ENCODE assay signal across 9 cellular contexts in the genomic region with DNA sequence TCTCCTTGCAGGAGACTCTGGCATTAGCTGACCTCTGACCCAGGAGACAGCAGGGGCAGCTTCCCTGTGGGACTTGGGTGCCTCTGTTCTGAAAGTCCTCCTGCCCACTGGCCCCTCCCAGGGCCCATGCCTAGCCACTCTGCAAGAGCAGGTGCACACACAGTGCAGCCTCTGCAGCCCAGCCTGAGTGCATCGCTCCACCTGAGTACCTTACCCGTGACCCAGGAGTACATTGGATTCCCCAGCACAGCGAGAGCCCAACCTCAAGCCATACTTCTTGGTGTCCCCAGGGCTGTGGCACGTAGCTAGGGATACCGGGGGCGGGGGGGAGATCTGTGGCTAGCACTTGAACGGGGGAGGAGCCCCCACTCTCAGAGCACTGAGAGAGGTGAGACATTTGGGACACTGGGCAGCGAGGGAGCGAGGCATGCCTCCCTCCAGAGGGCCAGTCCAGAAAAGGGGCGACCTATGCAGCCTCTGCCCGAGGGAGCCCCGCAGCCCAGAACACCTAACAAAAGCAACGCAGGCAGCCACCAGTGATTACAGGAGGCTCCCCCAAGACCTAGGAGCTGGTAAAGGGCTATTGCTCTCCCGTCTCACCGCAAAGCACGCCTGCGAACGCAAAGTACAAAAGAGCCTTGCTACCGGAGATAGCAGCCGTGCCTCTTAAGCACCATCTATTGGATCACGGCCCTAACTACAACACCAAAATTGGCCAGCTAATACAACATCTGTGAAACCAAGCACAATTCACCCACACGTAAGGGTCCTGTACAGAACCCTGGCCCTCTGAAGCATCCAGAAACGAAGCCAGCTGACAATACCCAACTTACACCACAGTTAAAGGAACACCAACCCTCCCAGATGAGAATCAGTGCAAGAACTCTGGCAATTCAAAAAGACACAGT. TPM values are rescaled to one million over a fixed set of nuclear protein-coding genes. Genes with fewer than 3 reads are reported as not detected.
DNase-seq lines count a peak whose midpoint lies in the region; ATAC-seq and TF ChIP-seq lines count a peak whose summit lies in the region.
"Had no signal": no experiment of that assay in that cellular context is flagged by ENCODE, and none has a peak within 500 bp of the region (broad histone marks: within the 10 kb centered on the region; RNA-seq: fewer than 3 reads in every experiment).

No MANE protein-coding gene starts in this region.

- no peaks in the 10 kb centered on the region for H3K27me3 ChIP-seq in Peyer's patch

- H3K9me3 Mint-ChIP-seq in osteocyte (ENCODE audit: unreplicated experiment) = peaks cover 15% of the 10 kb centered on the region

- no peak overlapping the region for H3K27ac Mint-ChIP-seq in osteocyte (ENCODE audit: unreplicated experiment)

- peak; percentile 35 for ATAC-seq in HG02623 (IDR thresholded peaks at IDR 0.05; ENCODE audit: unreplicated experiment)

- TF ChIP-seq POLR2A in Peyer's patch (IDR thresholded peaks at IDR 0.05) = no peak

- no peaks in the 10 kb centered on the region for H3K27me3 Mint-ChIP-seq in osteocyte (ENCODE audit: unreplicated experiment)

- H3K4me3 ChIP-seq in epithelial cell of proximal tubule (ENCODE audit: low read depth, low read length) (peak overlapping the region; percentile 53), Peyer's patch (no peak overlapping the region)

- H3K27ac ChIP-seq in Peyer's patch = no peak overlapping the region
- H3K27ac ChIP-seq: skin epidermis had no signal

- no peaks in the 10 kb centered on the region for H3K4me1 ChIP-seq in Peyer's patch

- DNase-seq in NCI-H526 (lab: John Stamatoyannopoulos, UW) (peak; percentile 87), epithelial cell of proximal tubule (ENCODE audit: low read depth) (peak; percentile 32), osteocyte (ENCODE audit: extremely low spot score, unreplicated experiment) (no peak), C1 segment of cervical spinal cord (lab: John Stamatoyannopoulos, UW) (no peak), Peyer's patch (no peak), hepatic stellate cell (ENCODE audit: low spot score) (no peak)
- DNase-seq in stimulated activated CD4-positive, alpha-beta T cell treated with anti-CD3 and anti-CD28 coated beads, Interleukin-4, amount 100 ng/mL, for 1 hour = no peak

- no peaks in the 10 kb centered on the region for H3K4me1 Mint-ChIP-seq in osteocyte (ENCODE audit: unreplicated experiment)

- no peaks in the 10 kb centered on the region for H3K36me3 ChIP-seq in Peyer's patch

- no peaks in the 10 kb centered on the region for H3K9me3 ChIP-seq in Peyer's patch

- TF ChIP-seq CTCF in epithelial cell of proximal tubule (conservative IDR thresholded peaks at IDR 0.05; ENCODE audit: low read depth, low read length) = peak; percentile 67
- peak; percentile 25 for TF ChIP-seq CTCF in osteocyte (IDR thresholded peaks at IDR 0.05)
- TF ChIP-seq CTCF in Peyer's patch (IDR thresholded peaks at IDR 0.05) = no peak

- no peak overlapping the region for H3K4me3 Mint-ChIP-seq in osteocyte (ENCODE audit: unreplicated experiment)

- H3K36me3 Mint-ChIP-seq in osteocyte (ENCODE audit: unreplicated experiment) = no peaks in the 10 kb centered on the region

RNA-seq across cellular contexts. Expression of gene PRDM9, which starts 0.8 kb away (rescaled TPM):
- not detected in 2 replicates for total RNA-seq in epithelial cell of proximal tubule
- total RNA-seq in osteocyte = not detected in 2 replicates
- total RNA-seq in Peyer's patch = not detected

Comparison
In these comparisons a context has a peak if more than half of its experiments do, and no peak if none do; other contexts are left out.
1. DNase-seq: peak in NCI-H526 (2 of 2) and epithelial cell of proximal tubule (single experiment); none in osteocyte (single experiment), C1 segment of cervical spinal cord (0 of 14), Peyer's patch (0 of 3), hepatic stellate cell (single experiment) and stimulated activated CD4-positive, alpha-beta T cell treated with anti-CD3 and anti-CD28 coated beads, Interleukin-4, amount 100 ng/mL, for 1 hour (single experiment).
2. CTCF ChIP-seq: peak in epithelial cell of proximal tubule (single experiment) and osteocyte (single experiment); none in Peyer's patch (0 of 6).